ENCODE assay signal across 17 cellular contexts in the genomic region with DNA sequence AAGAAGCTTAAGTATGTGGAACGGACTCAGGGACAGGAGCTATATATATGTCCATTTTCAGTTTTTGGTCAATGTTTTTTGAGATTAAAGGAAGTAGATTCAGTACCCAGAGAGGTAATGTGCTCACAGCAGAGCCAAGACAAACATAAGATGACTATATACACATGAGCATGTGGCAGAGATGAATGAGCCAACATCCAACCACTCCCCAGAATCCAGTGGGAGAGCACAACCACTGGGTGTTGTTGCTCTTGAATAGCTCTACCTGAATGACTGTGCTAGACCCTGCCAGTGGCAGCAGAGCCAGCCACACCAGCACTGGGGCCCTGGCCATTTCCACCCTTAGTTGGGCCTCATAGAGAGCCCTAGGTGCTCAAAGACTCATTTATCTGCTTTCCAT. TPM values are rescaled to one million over a fixed set of nuclear protein-coding genes. Genes with fewer than 3 reads are reported as not detected.
DNase-seq lines count a peak whose midpoint lies in the region; ATAC-seq and TF ChIP-seq lines count a peak whose summit lies in the region.
"Had no signal": no experiment of that assay in that cellular context is flagged by ENCODE, and none has a peak within 500 bp of the region (broad histone marks: within the 10 kb centered on the region; RNA-seq: fewer than 3 reads in every experiment).

No MANE protein-coding gene starts in this region.

- no peaks in the 10 kb centered on the region for H3K27me3 Mint-ChIP-seq in activated CD4-positive, alpha-beta memory T cell treated with anti-CD3 and anti-CD28 coated beads for 36 hours
- H3K27me3 Mint-ChIP-seq in activated CD4-positive, alpha-beta memory T cell treated with anti-CD3 and anti-CD28 coated beads, Interleukin-2, amount 10 ng/mL, durations not matched to agents 7 days and 5 days = no peaks in the 10 kb centered on the region
- no peaks in the 10 kb centered on the region for H3K27me3 Mint-ChIP-seq in osteocyte (ENCODE audit: unreplicated experiment)
- H3K27me3 Mint-ChIP-seq: central memory CD8-positive, alpha-beta T cell; type B pancreatic cell had no signal

- H3K79me2 ChIP-seq in PC-3 (ENCODE audit: low read length) = no peaks in the 10 kb centered on the region

- no peaks in the 10 kb centered on the region for H3K9me2 ChIP-seq in PC-3 (replicated peaks; ENCODE audit: low read length)

- peak overlapping the region; percentile 58 for H2AFZ ChIP-seq in PC-3 (ENCODE audit: low read length)

- H3K4me1 Mint-ChIP-seq in activated CD4-positive, alpha-beta memory T cell treated with anti-CD3 and anti-CD28 coated beads for 36 hours (ENCODE audit: low read depth) = peaks cover 51% of the 10 kb centered on the region
- peaks cover 52% of the 10 kb centered on the region for H3K4me1 Mint-ChIP-seq in activated CD4-positive, alpha-beta memory T cell treated with anti-CD3 and anti-CD28 coated beads, Interleukin-2, amount 10 ng/mL, durations not matched to agents 7 days and 5 days
- peaks cover 54% of the 10 kb centered on the region for H3K4me1 Mint-ChIP-seq in stimulated activated effector memory CD8-positive, alpha-beta T cell treated with anti-CD3 and anti-CD28 coated beads, Interleukin-12 subunit alpha, Interleukin-12 subunit beta, amount 100 ng/mL, for 72 hours
- peaks cover 4% of the 10 kb centered on the region for H3K4me1 Mint-ChIP-seq in osteocyte (ENCODE audit: unreplicated experiment)

- H3K27me3 ChIP-seq in PC-3 (ENCODE audit: low read length) = no peaks in the 10 kb centered on the region
- H3K27me3 ChIP-seq: esophagus muscularis mucosa had no signal

- CTCF ChIA-PET in activated CD4-positive, alpha-beta memory T cell treated with anti-CD3 and anti-CD28 coated beads for 36 hours (lab: Charles Lee) = no interaction called here
- CTCF ChIA-PET in activated CD4-positive, alpha-beta memory T cell treated with anti-CD3 and anti-CD28 coated beads, Interleukin-2, amount 10 ng/mL, durations not matched to agents 7 days and 5 days (lab: Charles Lee) = interaction anchor here (0.8 to 1.5 kb wide), 3 partner anchors 10 to 158 kb away, joined by 3 read pairs; no protein-coding TSS in a partner anchor
- CTCF ChIA-PET in PC-3 (lab: Charles Lee) = no interaction called here

- peak overlapping the region; percentile 54 for H3K9ac ChIP-seq in PC-3 (ENCODE audit: low read length)

- intact Hi-C loops in activated CD4-positive, alpha-beta memory T cell treated with anti-CD3 and anti-CD28 coated beads for 36 hours (cut with micrococcal nuclease) = loop anchor here (5.0 to 10.0 kb wide), 3 partner anchors 157 to 923 kb away; a partner anchor contains a TSS
- intact Hi-C loops in PC-3 (cut with micrococcal nuclease) = loop anchor here (10.0 kb wide), 1 partner anchor 227 kb away; no protein-coding TSS in a partner anchor

- no TSS peak for BruUV-seq in PC-3 (replicated peaks; lab: Mats Ljungman, UMichigan)

- H3K9me3 ChIP-seq in PC-3 (ENCODE audit: low read length) = no peaks in the 10 kb centered on the region
- H3K9me3 ChIP-seq: esophagus muscularis mucosa had no signal

- H3K4me2 ChIP-seq in PC-3 (ENCODE audit: low read length) = peak overlapping the region; percentile 48

- no peak for TF ChIP-seq POLR2A in GM18505 (IDR thresholded peaks at IDR 0.05; ENCODE audit: borderline replicate concordance, extremely low read depth, insufficient read depth, insufficient read length)

- no peak overlapping the region for H3K27ac Mint-ChIP-seq in activated CD4-positive, alpha-beta memory T cell treated with anti-CD3 and anti-CD28 coated beads for 36 hours
- no peak overlapping the region for H3K27ac Mint-ChIP-seq in activated CD4-positive, alpha-beta memory T cell treated with anti-CD3 and anti-CD28 coated beads, Interleukin-2, amount 10 ng/mL, durations not matched to agents 7 days and 5 days
- H3K27ac Mint-ChIP-seq in stimulated activated effector memory CD8-positive, alpha-beta T cell treated with anti-CD3 and anti-CD28 coated beads, Interleukin-12 subunit alpha, Interleukin-12 subunit beta, amount 100 ng/mL, for 72 hours = no peak overlapping the region
- no peak overlapping the region for H3K27ac Mint-ChIP-seq in osteocyte (ENCODE audit: unreplicated experiment)
- H3K27ac Mint-ChIP-seq: nephron, type B pancreatic cell had no signal

- H3K36me3 ChIP-seq in PC-3 (ENCODE audit: low read depth, low read length) = no peaks in the 10 kb centered on the region
- H3K36me3 ChIP-seq: esophagus muscularis mucosa had no signal

- no peaks in the 10 kb centered on the region for H3K9me3 Mint-ChIP-seq in activated CD4-positive, alpha-beta memory T cell treated with anti-CD3 and anti-CD28 coated beads for 36 hours
- no peaks in the 10 kb centered on the region for H3K9me3 Mint-ChIP-seq in activated CD4-positive, alpha-beta memory T cell treated with anti-CD3 and anti-CD28 coated beads, Interleukin-2, amount 10 ng/mL, durations not matched to agents 7 days and 5 days
- H3K9me3 Mint-ChIP-seq in stimulated activated effector memory CD8-positive, alpha-beta T cell treated with anti-CD3 and anti-CD28 coated beads, Interleukin-12 subunit alpha, Interleukin-12 subunit beta, amount 100 ng/mL, for 72 hours = no peaks in the 10 kb centered on the region
- H3K9me3 Mint-ChIP-seq in osteocyte (ENCODE audit: unreplicated experiment) = no peaks in the 10 kb centered on the region
- H3K9me3 Mint-ChIP-seq: central memory CD8-positive, alpha-beta T cell; nephron; type B pancreatic cell had no signal

- H3K4me3 Mint-ChIP-seq in activated CD4-positive, alpha-beta memory T cell treated with anti-CD3 and anti-CD28 coated beads for 36 hours = no peak overlapping the region
- H3K4me3 Mint-ChIP-seq in activated CD4-positive, alpha-beta memory T cell treated with anti-CD3 and anti-CD28 coated beads, Interleukin-2, amount 10 ng/mL, durations not matched to agents 7 days and 5 days = no peak overlapping the region
- H3K4me3 Mint-ChIP-seq in stimulated activated effector memory CD8-positive, alpha-beta T cell treated with anti-CD3 and anti-CD28 coated beads, Interleukin-12 subunit alpha, Interleukin-12 subunit beta, amount 100 ng/mL, for 72 hours = no peak overlapping the region
- H3K4me3 Mint-ChIP-seq in osteocyte (ENCODE audit: unreplicated experiment) = no peak overlapping the region
- H3K4me3 Mint-ChIP-seq: central memory CD8-positive, alpha-beta T cell; nephron; type B pancreatic cell had no signal

- H3F3A ChIP-seq in PC-3 (ENCODE audit: low read length, unreplicated experiment) = no peaks in the 10 kb centered on the region

- POLR2A ChIA-PET in activated CD4-positive, alpha-beta memory T cell treated with anti-CD3 and anti-CD28 coated beads for 36 hours (lab: Charles Lee) = no interaction called here
- POLR2A ChIA-PET in activated CD4-positive, alpha-beta memory T cell treated with anti-CD3 and anti-CD28 coated beads, Interleukin-2, amount 10 ng/mL, durations not matched to agents 7 days and 5 days (lab: Charles Lee) = interaction anchor here (1.0 to 1.4 kb wide), 2 partner anchors 11 to 69 kb away, joined by 3 read pairs; no protein-coding TSS in a partner anchor
- POLR2A ChIA-PET in PC-3 (lab: Charles Lee; ENCODE audit: unreplicated experiment) = interaction anchor here (0.6 to 0.7 kb wide), 2 partner anchors 33 to 163 kb away, joined by 3 to 8 read pairs; a partner anchor contains a TSS

- no peak for TF ChIP-seq CTCF in PC-3 (conservative IDR thresholded peaks at IDR 0.05; ENCODE audit: low read depth, low read length)
- no peak for TF ChIP-seq CTCF in epithelial cell of proximal tubule (conservative IDR thresholded peaks at IDR 0.05; ENCODE audit: low read depth, low read length)
- TF ChIP-seq CTCF in osteocyte (IDR thresholded peaks at IDR 0.05) = no peak

- H3K27ac ChIP-seq in PC-3 (ENCODE audit: low read length) = peak overlapping the region; percentile 85
- H3K27ac ChIP-seq: esophagus muscularis mucosa had no signal

- no peaks in the 10 kb centered on the region for H3K36me3 Mint-ChIP-seq in activated CD4-positive, alpha-beta memory T cell treated with anti-CD3 and anti-CD28 coated beads for 36 hours
- H3K36me3 Mint-ChIP-seq in activated CD4-positive, alpha-beta memory T cell treated with anti-CD3 and anti-CD28 coated beads, Interleukin-2, amount 10 ng/mL, durations not matched to agents 7 days and 5 days (ENCODE audit: low read depth) = no peaks in the 10 kb centered on the region
- no peaks in the 10 kb centered on the region for H3K36me3 Mint-ChIP-seq in stimulated activated effector memory CD8-positive, alpha-beta T cell treated with anti-CD3 and anti-CD28 coated beads, Interleukin-12 subunit alpha, Interleukin-12 subunit beta, amount 100 ng/mL, for 72 hours
- H3K36me3 Mint-ChIP-seq in osteocyte (ENCODE audit: unreplicated experiment) = no peaks in the 10 kb centered on the region
- H3K36me3 Mint-ChIP-seq: type B pancreatic cell had no signal

- no peaks in the 10 kb centered on the region for H4K20me1 ChIP-seq in PC-3 (ENCODE audit: low read length)

- ATAC-seq in PC-3 (peak; percentile 93), HG02970 (IDR thresholded peaks at IDR 0.05; ENCODE audit: low FRiP score, unreplicated experiment) (no peak), GM18505 (IDR thresholded peaks at IDR 0.05; ENCODE audit: unreplicated experiment) (no peak)
- peak; percentile 63 for ATAC-seq in stimulated activated effector memory CD8-positive, alpha-beta T cell treated with anti-CD3 and anti-CD28 coated beads, Interleukin-12 subunit alpha, Interleukin-12 subunit beta, amount 100 ng/mL, for 72 hours

- H3K4me1 ChIP-seq in PC-3 (ENCODE audit: insufficient read depth, low read length) = peaks cover 42% of the 10 kb centered on the region

- peak; percentile 60 for DNase-seq in activated CD4-positive, alpha-beta memory T cell treated with anti-CD3 and anti-CD28 coated beads for 36 hours
- no peak for DNase-seq in activated CD4-positive, alpha-beta memory T cell treated with anti-CD3 and anti-CD28 coated beads, Interleukin-2, amount 10 ng/mL, durations not matched to agents 7 days and 5 days
- DNase-seq in PC-3 (peak; percentile 92), epithelial cell of proximal tubule (ENCODE audit: low read depth) (peak; percentile 38), osteocyte (ENCODE audit: extremely low spot score, unreplicated experiment) (no peak)
- no peak for DNase-seq in stimulated activated effector memory CD8-positive, alpha-beta T cell treated with anti-CD3 and anti-CD28 coated beads, Interleukin-12 subunit alpha, Interleukin-12 subunit beta, amount 100 ng/mL, for 72 hours (ENCODE audit: low spot score in 2 of 2)
- DNase-seq: activated T-cell treated with anti-CD3 and anti-CD28 coated beads, Interleukin-2, amount 50 U/mL, for 48 hours; DMS 273 treated with DMSO at 0.1 percent for 48 hours; NCI-H1436; NCI-H526; SHP77 treated with DMSO at 0.1 percent for 48 hours had no signal

- H3K4me3 ChIP-seq in PC-3 (ENCODE audit: low read length) (no peak overlapping the region), epithelial cell of proximal tubule (ENCODE audit: low read depth, low read length) (no peak overlapping the region)
- H3K4me3 ChIP-seq: esophagus muscularis mucosa had no signal

RNA-seq across cellular contexts. Expression of a gene that starts 10.7 kb away (rescaled TPM):
- total RNA-seq in activated CD4-positive, alpha-beta memory T cell treated with anti-CD3 and anti-CD28 coated beads for 36 hours = 10 to 100 TPM; 10.2 TPM
- total RNA-seq in activated CD4-positive, alpha-beta memory T cell treated with anti-CD3 and anti-CD28 coated beads, Interleukin-2, amount 10 ng/mL, durations not matched to agents 7 days and 5 days = 10 to 100 TPM; 93.0 to 99.2 TPM
- total RNA-seq in PC-3 (2014; rRNA removed) = 51.7 and 57.1 TPM in 2 replicates
- total RNA-seq in epithelial cell of proximal tubule = 5.6 and 25.7 TPM in 2 replicates
- 4.0 and 5.1 TPM in 2 replicates for total RNA-seq in osteocyte

RNA-seq across cellular contexts. Expression of a gene that starts 33.5 kb away (rescaled TPM):
- not detected for total RNA-seq in activated CD4-positive, alpha-beta memory T cell treated with anti-CD3 and anti-CD28 coated beads for 36 hours
- not detected for total RNA-seq in activated CD4-positive, alpha-beta memory T cell treated with anti-CD3 and anti-CD28 coated beads, Interleukin-2, amount 10 ng/mL, durations not matched to agents 7 days and 5 days
- 0.22 TPM in 1 of 2 replicates, not detected in the other for total RNA-seq in PC-3 (2014; rRNA removed)
- not detected in 2 replicates for total RNA-seq in epithelial cell of proximal tubule
- not detected in 2 replicates for total RNA-seq in osteocyte
- total RNA-seq: esophagus muscularis mucosa had no signal

Comparison
In these comparisons a context has a peak if more than half of its experiments do, and no peak if none do; other contexts are left out.
1. DNase-seq: peak in activated CD4-positive, alpha-beta memory T cell treated with anti-CD3 and anti-CD28 coated beads for 36 hours (single experiment), PC-3 (single experiment) and epithelial cell of proximal tubule (single experiment); none in activated CD4-positive, alpha-beta memory T cell treated with anti-CD3 and anti-CD28 coated beads, Interleukin-2, amount 10 ng/mL, durations not matched to agents 7 days and 5 days (single experiment), stimulated activated effector memory CD8-positive, alpha-beta T cell treated with anti-CD3 and anti-CD28 coated beads, Interleukin-12 subunit alpha, Interleukin-12 subunit beta, amount 100 ng/mL, for 72 hours (0 of 2) and osteocyte (single experiment).
2. ATAC-seq: peak in PC-3 (single experiment) and stimulated activated effector memory CD8-positive, alpha-beta T cell treated with anti-CD3 and anti-CD28 coated beads, Interleukin-12 subunit alpha, Interleukin-12 subunit beta, amount 100 ng/mL, for 72 hours (single experiment); none in HG02970 (single experiment) and GM18505 (single experiment).